ENCODE assay signal across 10 cellular contexts in the genomic region with DNA sequence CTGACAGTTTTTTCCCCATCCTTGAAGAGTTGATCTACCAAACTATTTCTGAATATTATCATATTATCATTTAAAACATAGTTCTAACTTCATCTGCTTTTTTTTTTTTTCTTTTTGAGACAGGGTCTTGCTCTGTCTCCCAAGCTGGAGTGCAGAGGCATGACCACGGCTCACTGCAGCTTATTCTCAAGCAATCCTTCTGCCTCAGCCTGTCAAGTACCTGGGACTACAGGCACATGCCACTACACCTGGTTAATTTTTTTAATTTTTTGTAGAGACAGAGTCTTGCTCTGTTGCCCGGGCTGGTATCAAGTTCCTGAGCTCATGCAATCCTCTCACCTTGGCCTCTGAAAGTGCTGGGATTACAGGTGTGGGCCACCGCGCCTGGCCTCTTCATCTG. TPM values are rescaled to one million over a fixed set of nuclear protein-coding genes. Genes with fewer than 3 reads are reported as not detected.
DNase-seq lines count a peak whose midpoint lies in the region; ATAC-seq and TF ChIP-seq lines count a peak whose summit lies in the region.
"Had no signal": no experiment of that assay in that cellular context is flagged by ENCODE, and none has a peak within 500 bp of the region (broad histone marks: within the 10 kb centered on the region; RNA-seq: fewer than 3 reads in every experiment).

No MANE protein-coding gene starts in this region.

- no peaks in the 10 kb centered on the region for H3K9me3 ChIP-seq in breast epithelium
- no peaks in the 10 kb centered on the region for H3K9me3 ChIP-seq in uterus

- no peak for TF ChIP-seq CTCF in MCF 10A (IDR thresholded peaks at IDR 0.05; ENCODE audit: unreplicated experiment)
- no peak for TF ChIP-seq CTCF in breast epithelium (IDR thresholded peaks at IDR 0.05)
- no peak for TF ChIP-seq CTCF in WTC11 (IDR thresholded peaks at IDR 0.05)
- no peak for TF ChIP-seq CTCF in glutamatergic neuron (IDR thresholded peaks at IDR 0.05; ENCODE audit: partially characterized antibody, unreplicated experiment)
- TF ChIP-seq CTCF in uterus (IDR thresholded peaks at IDR 0.05), result no peak

- peak overlapping the region; percentile 90 for H3K4me3 Mint-ChIP-seq in MCF 10A (ENCODE audit: unreplicated experiment)
- peak overlapping the region; percentile 89 for H3K4me3 Mint-ChIP-seq in WTC11
- peak overlapping the region; percentile 54 for H3K4me3 Mint-ChIP-seq in glutamatergic neuron (ENCODE audit: unreplicated experiment)
- H3K4me3 Mint-ChIP-seq in stimulated activated naive CD8-positive, alpha-beta T cell treated with anti-CD3 and anti-CD28 coated beads, Interleukin-15, amount 100 ng/mL, for 72 hours, result peak overlapping the region; percentile 27 to 89

- H3K36me3 Mint-ChIP-seq in MCF 10A (ENCODE audit: insufficient read depth, unreplicated experiment) (peaks cover 14% of the 10 kb centered on the region), WTC11 (peaks cover 22% of the 10 kb centered on the region), glutamatergic neuron (ENCODE audit: unreplicated experiment) (no peaks in the 10 kb centered on the region)

- TF ChIP-seq POLR2A in breast epithelium (IDR thresholded peaks at IDR 0.05) (no peak), uterus (IDR thresholded peaks at IDR 0.05) (no peak)

- H3K36me3 ChIP-seq in breast epithelium, result no peaks in the 10 kb centered on the region
- no peaks in the 10 kb centered on the region for H3K36me3 ChIP-seq in uterus

- ATAC-seq in WTC11, result no peak
- no peak for ATAC-seq in stimulated activated naive CD8-positive, alpha-beta T cell treated with anti-CD3 and anti-CD28 coated beads, Interleukin-15, amount 100 ng/mL, for 72 hours
- no peak for ATAC-seq in GM19328 (IDR thresholded peaks at IDR 0.05; ENCODE audit: unreplicated experiment)

- no peaks in the 10 kb centered on the region for H3K27me3 ChIP-seq in breast epithelium
- no peaks in the 10 kb centered on the region for H3K27me3 ChIP-seq in uterus

- peaks cover 8% of the 10 kb centered on the region for H3K9me3 Mint-ChIP-seq in MCF 10A (ENCODE audit: unreplicated experiment)
- H3K9me3 Mint-ChIP-seq in WTC11, result no peaks in the 10 kb centered on the region
- H3K9me3 Mint-ChIP-seq in glutamatergic neuron (ENCODE audit: unreplicated experiment), result peaks cover 2% of the 10 kb centered on the region
- no peaks in the 10 kb centered on the region for H3K9me3 Mint-ChIP-seq in stimulated activated naive CD8-positive, alpha-beta T cell treated with anti-CD3 and anti-CD28 coated beads, Interleukin-15, amount 100 ng/mL, for 72 hours

- H3K27ac ChIP-seq in breast epithelium, result no peak overlapping the region
- H3K27ac ChIP-seq in uterus, result no peak overlapping the region

- intact Hi-C loops in MCF 10A (cut with micrococcal nuclease) (no loop called here), breast epithelium (cut with DNase I; ENCODE audit: low total_unique reads) (no loop called here), uterus (cut with DNase I; ENCODE audit: low total_unique reads) (no loop called here)

- no peak overlapping the region for H3K4me3 ChIP-seq in breast epithelium
- H3K4me3 ChIP-seq in uterus, result no peak overlapping the region

- H3K4me1 Mint-ChIP-seq in MCF 10A (ENCODE audit: insufficient read depth, unreplicated experiment) (peaks cover 28% of the 10 kb centered on the region), WTC11 (peaks cover 59% of the 10 kb centered on the region), glutamatergic neuron (ENCODE audit: low read depth, unreplicated experiment) (peaks cover 4% of the 10 kb centered on the region)
- peaks cover 35% of the 10 kb centered on the region for H3K4me1 Mint-ChIP-seq in stimulated activated naive CD8-positive, alpha-beta T cell treated with anti-CD3 and anti-CD28 coated beads, Interleukin-15, amount 100 ng/mL, for 72 hours

- POLR2A ChIA-PET in MCF 10A (lab: Yijun Ruan, JAX) (interaction anchor here (0.7 to 5.5 kb wide), 22 partner anchors 10 to 470 kb away, joined by 3 to 73 read pairs (median 4); a partner anchor contains a TSS), WTC11 (lab: Charles Lee) (interaction anchor here (1.7 kb wide), 1 partner anchor 153 kb away, joined by 4 read pairs; a partner anchor contains a TSS)

- CTCF ChIA-PET in MCF 10A (lab: Yijun Ruan, JAX), result interaction anchor here (0.6 to 3.8 kb wide), 12 partner anchors 10 to 655 kb away, joined by 3 to 33 read pairs (median 4); no protein-coding TSS in a partner anchor
- CTCF ChIA-PET in WTC11 (lab: Charles Lee), result interaction anchor here (0.6 to 3.3 kb wide), 4 partner anchors 34 to 340 kb away, joined by 3 to 21 read pairs (median 3); no protein-coding TSS in a partner anchor

- H3K27me3 Mint-ChIP-seq in MCF 10A (ENCODE audit: insufficient read depth, unreplicated experiment) (no peaks in the 10 kb centered on the region), WTC11 (ENCODE audit: low read depth) (no peaks in the 10 kb centered on the region), glutamatergic neuron (ENCODE audit: unreplicated experiment) (peaks cover 2% of the 10 kb centered on the region)
- peaks cover 9% of the 10 kb centered on the region for H3K27me3 Mint-ChIP-seq in stimulated activated naive CD8-positive, alpha-beta T cell treated with anti-CD3 and anti-CD28 coated beads, Interleukin-15, amount 100 ng/mL, for 72 hours

- BruUV-seq in MCF 10A (replicated peaks; lab: Mats Ljungman, UMichigan), result no TSS peak

- H3K27ac Mint-ChIP-seq in MCF 10A (ENCODE audit: low read depth, unreplicated experiment) (no peak overlapping the region), WTC11 (peak overlapping the region; percentile 70), glutamatergic neuron (ENCODE audit: unreplicated experiment) (no peak overlapping the region)
- peak overlapping the region in 1 of 2 donors; percentile 70 for H3K27ac Mint-ChIP-seq in stimulated activated naive CD8-positive, alpha-beta T cell treated with anti-CD3 and anti-CD28 coated beads, Interleukin-15, amount 100 ng/mL, for 72 hours

- H3K4me1 ChIP-seq in breast epithelium (no peaks in the 10 kb centered on the region), uterus (no peaks in the 10 kb centered on the region)

- peak; percentile 1 for DNase-seq in MCF 10A (ENCODE audit: unreplicated experiment)
- DNase-seq in breast epithelium (ENCODE audit: low spot score in 2 of 2), result no peak
- no peak for DNase-seq in WTC11 (ENCODE audit: low spot score)
- DNase-seq in glutamatergic neuron, result no peak
- no peak for DNase-seq in stimulated activated naive CD8-positive, alpha-beta T cell treated with anti-CD3 and anti-CD28 coated beads, Interleukin-15, amount 100 ng/mL, for 72 hours
- no peak for DNase-seq in uterus
- no peak for DNase-seq in DMS79 treated with DMSO at 0.1 percent for 48 hours (lab: John Stamatoyannopoulos, UW)
- DNase-seq: GOT3, NCI-H2107 had no signal

TF ChIP-seq in WTC11, 78 proteins besides CTCF, POLR2A, EP300 and RAD21 (continues in another document):
- TF ChIP-seq, protein P1, sequence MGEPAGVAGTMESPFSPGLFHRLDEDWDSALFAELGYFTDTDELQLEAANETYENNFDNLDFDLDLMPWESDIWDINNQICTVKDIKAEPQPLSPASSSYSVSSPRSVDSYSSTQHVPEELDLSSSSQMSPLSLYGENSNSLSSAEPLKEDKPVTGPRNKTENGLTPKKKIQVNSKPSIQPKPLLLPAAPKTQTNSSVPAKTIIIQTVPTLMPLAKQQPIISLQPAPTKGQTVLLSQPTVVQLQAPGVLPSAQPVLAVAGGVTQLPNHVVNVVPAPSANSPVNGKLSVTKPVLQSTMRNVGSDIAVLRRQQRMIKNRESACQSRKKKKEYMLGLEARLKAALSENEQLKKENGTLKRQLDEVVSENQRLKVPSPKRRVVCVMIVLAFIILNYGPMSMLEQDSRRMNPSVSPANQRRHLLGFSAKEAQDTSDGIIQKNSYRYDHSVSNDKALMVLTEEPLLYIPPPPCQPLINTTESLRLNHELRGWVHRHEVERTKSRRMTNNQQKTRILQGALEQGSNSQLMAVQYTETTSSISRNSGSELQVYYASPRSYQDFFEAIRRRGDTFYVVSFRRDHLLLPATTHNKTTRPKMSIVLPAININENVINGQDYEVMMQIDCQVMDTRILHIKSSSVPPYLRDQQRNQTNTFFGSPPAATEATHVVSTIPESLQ (CRISPR knock-in tag; IDR thresholded peaks at IDR 0.05), result no peak
- TF ChIP-seq, protein P2, sequence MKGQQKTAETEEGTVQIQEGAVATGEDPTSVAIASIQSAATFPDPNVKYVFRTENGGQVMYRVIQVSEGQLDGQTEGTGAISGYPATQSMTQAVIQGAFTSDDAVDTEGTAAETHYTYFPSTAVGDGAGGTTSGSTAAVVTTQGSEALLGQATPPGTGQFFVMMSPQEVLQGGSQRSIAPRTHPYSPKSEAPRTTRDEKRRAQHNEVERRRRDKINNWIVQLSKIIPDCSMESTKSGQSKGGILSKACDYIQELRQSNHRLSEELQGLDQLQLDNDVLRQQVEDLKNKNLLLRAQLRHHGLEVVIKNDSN (CRISPR knock-in tag; IDR thresholded peaks at IDR 0.05), result no peak
- TF ChIP-seq GRHL2 (CRISPR knock-in tag; IDR thresholded peaks at IDR 0.05; ENCODE audit: insufficient replicate concordance, severe bottlenecking), result no peak
- TF ChIP-seq TP53 (CRISPR knock-in tag; IDR thresholded peaks at IDR 0.05), result no peak
- TF ChIP-seq CBFB (CRISPR knock-in tag; IDR thresholded peaks at IDR 0.05; ENCODE audit: low read depth), result no peak
- TF ChIP-seq ZNF396 (CRISPR knock-in tag; IDR thresholded peaks at IDR 0.05; ENCODE audit: borderline replicate concordance), result no peak
- TF ChIP-seq NFATC4 (CRISPR knock-in tag; IDR thresholded peaks at IDR 0.05), result no peak
- TF ChIP-seq, protein P3, sequence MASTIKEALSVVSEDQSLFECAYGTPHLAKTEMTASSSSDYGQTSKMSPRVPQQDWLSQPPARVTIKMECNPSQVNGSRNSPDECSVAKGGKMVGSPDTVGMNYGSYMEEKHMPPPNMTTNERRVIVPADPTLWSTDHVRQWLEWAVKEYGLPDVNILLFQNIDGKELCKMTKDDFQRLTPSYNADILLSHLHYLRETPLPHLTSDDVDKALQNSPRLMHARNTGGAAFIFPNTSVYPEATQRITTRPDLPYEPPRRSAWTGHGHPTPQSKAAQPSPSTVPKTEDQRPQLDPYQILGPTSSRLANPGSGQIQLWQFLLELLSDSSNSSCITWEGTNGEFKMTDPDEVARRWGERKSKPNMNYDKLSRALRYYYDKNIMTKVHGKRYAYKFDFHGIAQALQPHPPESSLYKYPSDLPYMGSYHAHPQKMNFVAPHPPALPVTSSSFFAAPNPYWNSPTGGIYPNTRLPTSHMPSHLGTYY (CRISPR knock-in tag; IDR thresholded peaks at IDR 0.05), result no peak

RNA-seq across cellular contexts. Expression of a gene that starts 1.3 kb away (rescaled TPM):
- 37.2 and 44.8 TPM in 2 replicates for total RNA-seq in MCF 10A (2022)
- 10 to 100 TPM; 44.9 to 54.3 (median 46.7) TPM for total RNA-seq in breast epithelium
- total RNA-seq in WTC11 (2021), result 89.1 to 93.2 TPM (median 90.7 TPM) in 3 replicates
- total RNA-seq in glutamatergic neuron (ENCODE audit: unreplicated experiment), result 17.7 TPM
- 10 to 100 TPM; 18.2 to 59.4 (median 36.7) TPM for total RNA-seq in uterus

RNA-seq across cellular contexts. Expression of a gene that starts 15.2 kb away (rescaled TPM):
- total RNA-seq in MCF 10A (2022) (1.8 and 2.3 TPM in 2 replicates), breast epithelium (10 to 100 TPM in 1 of 3 donors, 1 to 10 TPM in 2; 4.4 to 12.1 (median 9.4) TPM), WTC11 (2021) (117 to 131 TPM (median 127 TPM) in 3 replicates), glutamatergic neuron (ENCODE audit: unreplicated experiment) (15.9 TPM), uterus (10 to 100 TPM in 1 of 4 donors, 1 to 10 TPM in 3; 5.5 to 11.8 (median 7.1) TPM)
